ENCODE assay signal across 22 cellular contexts in the genomic region with DNA sequence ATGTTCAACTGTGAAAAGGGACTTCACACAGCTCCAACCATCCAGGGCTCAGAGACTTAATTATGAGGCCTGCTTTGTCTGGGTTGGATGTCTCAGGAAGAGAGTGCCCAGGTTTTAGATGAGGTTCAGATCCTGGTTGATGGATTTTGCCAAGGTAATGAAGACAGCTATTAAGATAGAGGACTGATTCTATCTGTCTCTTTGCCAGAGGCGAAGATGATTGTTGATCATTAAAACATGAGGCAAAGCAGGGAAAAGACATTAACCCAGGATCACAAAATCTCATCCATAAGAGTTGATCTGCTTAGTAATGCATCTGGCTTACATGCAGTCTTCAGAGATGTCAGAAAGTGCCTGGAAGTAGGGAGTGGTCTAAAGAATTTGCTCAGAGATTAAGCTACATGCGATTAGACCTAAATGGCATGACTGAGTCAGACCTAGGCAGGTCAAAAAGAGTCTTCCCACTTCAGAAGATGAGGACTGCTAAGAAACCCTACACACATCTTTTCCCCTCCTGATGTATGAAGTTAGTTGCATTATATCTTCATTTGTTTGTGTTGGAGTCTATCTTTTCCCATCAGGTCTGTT.
"Had no signal": no experiment of that assay in that cellular context is flagged by ENCODE, and none has a peak within 500 bp of the region (broad histone marks: within the 10 kb centered on the region; RNA-seq: fewer than 3 reads in every experiment).

No MANE protein-coding gene starts in this region.

- DNase-seq: MV-4-11, NCI-H1048, NCI-H1105, NCI-H1417, NCI-H1436 treated with DMSO at 0.1 percent for 48 hours, NCI-H1694, NCI-H1930, NCI-H2081, NCI-H2171, NCI-H226, NCI-H446, NCI-H510A, NCI-H524 treated with DMSO at 0.1 percent for 48 hours, NCI-H69, NCI-H774, SHP77, T-helper 1 cell had no signal

- ATAC-seq: K562, Panc1 had no signal

- H3K27ac Mint-ChIP-seq: IgD-negative memory B cell had no signal

- H3K27me3 Mint-ChIP-seq: IgD-negative memory B cell had no signal

- H3K4me3 ChIP-seq: K562, SK-N-MC had no signal

- H3K27ac ChIP-seq: RWPE1, SK-N-MC had no signal

- H3K4me3 Mint-ChIP-seq: IgD-negative memory B cell had no signal
